16 cellular contexts compared by ENCODE assay signal in genomic region chr11:65594991-65595920, GRCh38. TPM values are rescaled to one million over a fixed set of nuclear protein-coding genes. Genes with fewer than 3 reads are reported as not detected.
DNase-seq lines count a peak whose midpoint lies in the region; ATAC-seq and TF ChIP-seq lines count a peak whose summit lies in the region.
"Had no signal": no experiment of that assay in that cellular context is flagged by ENCODE, and none has a peak within 500 bp of the region (broad histone marks: within the 10 kb centered on the region; RNA-seq: fewer than 3 reads in every experiment).

A gene with protein sequence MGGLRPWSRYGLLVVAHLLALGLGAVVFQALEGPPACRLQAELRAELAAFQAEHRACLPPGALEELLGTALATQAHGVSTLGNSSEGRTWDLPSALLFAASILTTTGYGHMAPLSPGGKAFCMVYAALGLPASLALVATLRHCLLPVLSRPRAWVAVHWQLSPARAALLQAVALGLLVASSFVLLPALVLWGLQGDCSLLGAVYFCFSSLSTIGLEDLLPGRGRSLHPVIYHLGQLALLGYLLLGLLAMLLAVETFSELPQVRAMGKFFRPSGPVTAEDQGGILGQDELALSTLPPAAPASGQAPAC (minus strand): TSS chr11:65595800. CDS start chr11:65595772, 28 bp downstream.

- TF ChIP-seq CTCF in RWPE1 (conservative IDR thresholded peaks at IDR 0.05; ENCODE audit: low read depth) (no peak), glutamatergic neuron (IDR thresholded peaks at IDR 0.05; ENCODE audit: partially characterized antibody, unreplicated experiment) (no peak)

- H3K27me3 ChIP-seq in thymus (ENCODE audit: control insufficient read depth, insufficient read depth), result no peaks in the 10 kb centered on the region
- H3K27me3 ChIP-seq: BE2C, stomach had no signal

- peaks cover 12% of the 10 kb centered on the region for H3K4me1 Mint-ChIP-seq in activated T-cell treated with anti-CD3 and anti-CD28 coated beads, Interleukin-2, amount 50 U/mL, for 72 hours (ENCODE audit: low read depth)
- H3K4me1 Mint-ChIP-seq in glutamatergic neuron (ENCODE audit: low read depth, unreplicated experiment), result peaks cover 8% of the 10 kb centered on the region

- no peak within 1 kb of the TSS for H3K4me3 ChIP-seq in thymus (ENCODE audit: low read length)
- H3K4me3 ChIP-seq: GM23338, stomach had no signal

- peaks cover 0 to 7% of the 10 kb centered on the region in 2 donors for H3K36me3 Mint-ChIP-seq in activated T-cell treated with anti-CD3 and anti-CD28 coated beads, Interleukin-2, amount 50 U/mL, for 72 hours (ENCODE audit: insufficient read depth in 2 of 2)
- no peaks in the 10 kb centered on the region for H3K36me3 Mint-ChIP-seq in glutamatergic neuron (ENCODE audit: unreplicated experiment)
- H3K36me3 Mint-ChIP-seq: activated naive CD8-positive, alpha-beta T cell had no signal

- no peak for DNase-seq in activated T-cell treated with anti-CD3 and anti-CD28 coated beads, Interleukin-2, amount 50 U/mL, for 72 hours
- no peak for DNase-seq in activated T-cell treated with anti-CD3 and anti-CD28 coated beads, Interleukin-2, amount 50 U/mL, for 48 hours
- DNase-seq in RWPE1 (ENCODE audit: low spot score) (no peak), glutamatergic neuron (no peak), NCI-H524 (lab: John Stamatoyannopoulos, UW) (no peak), CD1c-positive myeloid dendritic cell (ENCODE audit: extremely low spot score) (no peak)
- DNase-seq: BE2C; cortex of kidney; NCI-H2029 treated with DMSO at 0.1 percent for 48 hours; stimulated activated CD4-positive, alpha-beta T cell treated with anti-CD3 and anti-CD28 coated beads, Interleukin-1b, Interleukin-23, amount 100 ng/mL, for 48 hours; stomach had no signal

- POLR2A ChIA-PET in RWPE1 (lab: Yijun Ruan, JAX; ENCODE audit: low non-redundant PET), result interaction anchor here (0.9 kb wide), 1 partner anchor 10 kb away, joined by 3 read pairs; no protein-coding TSS in a partner anchor

- H3K9me3 ChIP-seq in thymus (ENCODE audit: control insufficient read depth), result no peaks in the 10 kb centered on the region
- H3K9me3 ChIP-seq: BE2C, stomach had no signal

- no peak within 1 kb of the TSS for H3K27ac Mint-ChIP-seq in activated T-cell treated with anti-CD3 and anti-CD28 coated beads, Interleukin-2, amount 50 U/mL, for 72 hours
- H3K27ac Mint-ChIP-seq in glutamatergic neuron (ENCODE audit: unreplicated experiment), result no peak within 1 kb of the TSS
- H3K27ac Mint-ChIP-seq: activated naive CD8-positive, alpha-beta T cell; GM23338 had no signal

- H3K27me3 Mint-ChIP-seq in activated T-cell treated with anti-CD3 and anti-CD28 coated beads, Interleukin-2, amount 50 U/mL, for 72 hours (ENCODE audit: low read depth), result no peaks in the 10 kb centered on the region
- H3K27me3 Mint-ChIP-seq in glutamatergic neuron (ENCODE audit: unreplicated experiment), result peaks cover 7% of the 10 kb centered on the region
- H3K27me3 Mint-ChIP-seq: activated naive CD8-positive, alpha-beta T cell had no signal

- H3K27ac ChIP-seq in RWPE1, result peak within 1 kb of the TSS; percentile 67
- H3K27ac ChIP-seq in thymus (ENCODE audit: low read depth), result peak within 1 kb of the TSS; percentile 20

- CTCF ChIA-PET in RWPE1 (lab: Yijun Ruan, JAX), result interaction anchor here (0.5 to 2.5 kb wide), 3 partner anchors 12 to 108 kb away, joined by 4 to 13 read pairs (median 9); no protein-coding TSS in a partner anchor

- no peaks in the 10 kb centered on the region for H3K9me3 Mint-ChIP-seq in activated T-cell treated with anti-CD3 and anti-CD28 coated beads, Interleukin-2, amount 50 U/mL, for 72 hours
- H3K9me3 Mint-ChIP-seq in glutamatergic neuron (ENCODE audit: unreplicated experiment), result peaks cover 6% of the 10 kb centered on the region
- H3K9me3 Mint-ChIP-seq: GM23338 had no signal

- H3K4me3 Mint-ChIP-seq in activated T-cell treated with anti-CD3 and anti-CD28 coated beads, Interleukin-2, amount 50 U/mL, for 72 hours, result no peak within 1 kb of the TSS
- peak within 1 kb of the TSS; percentile 34 for H3K4me3 Mint-ChIP-seq in glutamatergic neuron (ENCODE audit: unreplicated experiment)
- H3K4me3 Mint-ChIP-seq: activated naive CD8-positive, alpha-beta T cell; GM23338 had no signal

- H3K4me1 ChIP-seq in thymus (ENCODE audit: control insufficient read depth, insufficient read depth, low read length), result peaks cover 2% of the 10 kb centered on the region
- H3K4me1 ChIP-seq: BE2C had no signal

- peaks cover 55% of the 10 kb centered on the region for H3K36me3 ChIP-seq in thymus (ENCODE audit: control insufficient read depth, insufficient read depth)
- H3K36me3 ChIP-seq: BE2C had no signal

- 92% methylated on average over 14 of the region's 14 CpGs for WGBS in thymus

- peak; percentile 5 to 16 for ATAC-seq in activated T-cell treated with anti-CD3 and anti-CD28 coated beads, Interleukin-2, amount 50 U/mL, for 72 hours (replicated peaks in 1 of 2)
- ATAC-seq in HG03135 (IDR thresholded peaks at IDR 0.05; ENCODE audit: unreplicated experiment), result no peak
- ATAC-seq: GM23338 had no signal

RNA-seq across cellular contexts. Expression of the gene that starts here (rescaled TPM):
- under 1 TPM; 0.34 to 0.39 TPM for total RNA-seq in activated T-cell treated with anti-CD3 and anti-CD28 coated beads, Interleukin-2, amount 50 U/mL, for 72 hours
- total RNA-seq in glutamatergic neuron (ENCODE audit: unreplicated experiment), result 0.69 TPM
- polyA plus RNA-seq in thymus, result 3.8 TPM
- total RNA-seq: GM23338, RPMI7951 had no signal

Comparison
In these comparisons a context has a peak if more than half of its experiments do, and no peak if none do; other contexts are left out.
1. Peak in ATAC-seq in activated T-cell treated with anti-CD3 and anti-CD28 coated beads, Interleukin-2, amount 50 U/mL, for 72 hours; RNA of the gene not detected or under 1 TPM.